In genomic region chr16:3950343-3951193, GRCh38 we compare ENCODE assay signal across 9 cellular contexts.
DNase-seq lines count a peak whose midpoint lies in the region; ATAC-seq, FAIRE-seq and TF ChIP-seq lines count a peak whose summit lies in the region.
"Had no signal": no experiment of that assay in that cellular context is flagged by ENCODE, and none has a peak within 500 bp of the region (broad histone marks: within the 10 kb centered on the region; RNA-seq: fewer than 3 reads in every experiment).

No MANE protein-coding gene starts in this region.

- H3K36me3 ChIP-seq in right atrium auricular region (no peaks in the 10 kb centered on the region), stomach smooth muscle (ENCODE audit: control insufficient read depth in 2 of 2, insufficient read depth in 2 of 2, low read length in 2 of 2) (no peaks in the 10 kb centered on the region)

- peak; percentile 74 for FAIRE-seq in H54 (lab: Jason Lieb, UNC)

- H3K27ac Mint-ChIP-seq in activated T-cell treated with anti-CD3 and anti-CD28 coated beads, Interleukin-2, amount 50 U/mL, for 72 hours: no peak overlapping the region
- H3K27ac Mint-ChIP-seq: stimulated activated naive B cell treated with anti-CD40 and anti-IgM and Interleukin-4, amounts not matched to agents 10 μg/mL and 1 μg/mL and 100 μg/mL, for 72 hours had no signal

- TF ChIP-seq CTCF in WI38 (IDR thresholded peaks at IDR 0.05; ENCODE audit: low read depth, low read length): no peak
- no peak for TF ChIP-seq CTCF in right atrium auricular region (IDR thresholded peaks at IDR 0.05)

- no peak overlapping the region for H3K4me3 Mint-ChIP-seq in activated T-cell treated with anti-CD3 and anti-CD28 coated beads, Interleukin-2, amount 50 U/mL, for 72 hours
- H3K4me3 Mint-ChIP-seq: stimulated activated naive B cell treated with anti-CD40 and anti-IgM and Interleukin-4, amounts not matched to agents 10 μg/mL and 1 μg/mL and 100 μg/mL, for 72 hours had no signal

- H3K9ac ChIP-seq in stomach smooth muscle (ENCODE audit: low read length in 2 of 2): peak overlapping the region in 1 of 2 donors; percentile 55

- peak overlapping the region; percentile 32 for H3K4me3 ChIP-seq in WI38 (ENCODE audit: low read depth, low read length)
- H3K4me3 ChIP-seq in right atrium auricular region: peak overlapping the region in 1 of 2 donors; percentile 31
- H3K4me3 ChIP-seq in stomach smooth muscle (ENCODE audit: low read length in 2 of 2): peak overlapping the region; percentile 32 to 59

- H3K4me1 ChIP-seq in right atrium auricular region (peaks cover 0 to 60% of the 10 kb centered on the region in 2 donors), stomach smooth muscle (ENCODE audit: control insufficient read depth, insufficient read depth, low read length) (peaks cover 30% of the 10 kb centered on the region)

- H3K27ac ChIP-seq in right atrium auricular region (peak overlapping the region; percentile 86 to 87), stomach smooth muscle (ENCODE audit: low read length) (peak overlapping the region; percentile 62)

- no peaks in the 10 kb centered on the region for H3K9me3 Mint-ChIP-seq in activated T-cell treated with anti-CD3 and anti-CD28 coated beads, Interleukin-2, amount 50 U/mL, for 72 hours
- H3K9me3 Mint-ChIP-seq: stimulated activated naive B cell treated with anti-CD40 and anti-IgM and Interleukin-4, amounts not matched to agents 10 μg/mL and 1 μg/mL and 100 μg/mL, for 72 hours had no signal

- H3K27me3 Mint-ChIP-seq in activated T-cell treated with anti-CD3 and anti-CD28 coated beads, Interleukin-2, amount 50 U/mL, for 72 hours (ENCODE audit: low read depth): peaks cover 48% of the 10 kb centered on the region

- H3K36me3 Mint-ChIP-seq in activated T-cell treated with anti-CD3 and anti-CD28 coated beads, Interleukin-2, amount 50 U/mL, for 72 hours (ENCODE audit: insufficient read depth in 2 of 2): no peaks in the 10 kb centered on the region
- H3K36me3 Mint-ChIP-seq: stimulated activated naive B cell treated with anti-CD40 and anti-IgM and Interleukin-4, amounts not matched to agents 10 μg/mL and 1 μg/mL and 100 μg/mL, for 72 hours had no signal

- DNase-seq in H54 (ENCODE audit: insufficient read length, low spot score): peak; percentile 87
- DNase-seq in right atrium auricular region (ENCODE audit: low spot score): peak; percentile 95
- DNase-seq in SKM-1 treated with dmso at 0.1 percent for 144 hours (lab: John Stamatoyannopoulos, UW; ENCODE audit: unreplicated experiment): no peak
- no peak for DNase-seq in activated T-cell treated with anti-CD3 and anti-CD28 coated beads, Interleukin-2, amount 50 U/mL, for 72 hours
- DNase-seq in NCI-H526 treated with DMSO at 0.1 percent for 48 hours (lab: John Stamatoyannopoulos, UW): no peak
- DNase-seq: stimulated activated naive B cell treated with anti-CD40 and anti-IgM and Interleukin-4, amounts not matched to agents 10 μg/mL and 1 μg/mL and 100 μg/mL, for 72 hours had no signal

- no peaks in the 10 kb centered on the region for H3K4me1 Mint-ChIP-seq in activated T-cell treated with anti-CD3 and anti-CD28 coated beads, Interleukin-2, amount 50 U/mL, for 72 hours (ENCODE audit: low read depth)

- H3K9me3 ChIP-seq in right atrium auricular region (no peaks in the 10 kb centered on the region), stomach smooth muscle (ENCODE audit: control insufficient read depth in 2 of 2, low read length in 2 of 2) (no peaks in the 10 kb centered on the region)

- ATAC-seq in activated T-cell treated with anti-CD3 and anti-CD28 coated beads, Interleukin-2, amount 50 U/mL, for 72 hours (replicated peaks in 1 of 2): no peak
- no peak for ATAC-seq in GM18861 (IDR thresholded peaks at IDR 0.05; ENCODE audit: unreplicated experiment)
- ATAC-seq: stimulated activated naive B cell treated with anti-CD40 and anti-IgM and Interleukin-4, amounts not matched to agents 10 μg/mL and 1 μg/mL and 100 μg/mL, for 72 hours had no signal

- TF ChIP-seq POLR2A in H54 (IDR thresholded peaks at IDR 0.05; ENCODE audit: low read depth, low read length): no peak

- H3K27me3 ChIP-seq in right atrium auricular region (no peaks in the 10 kb centered on the region), stomach smooth muscle (ENCODE audit: control insufficient read depth in 1 of 2, insufficient read depth in 2 of 2, low read length in 2 of 2) (no peaks in the 10 kb centered on the region)

Comparison
In these comparisons a context has a peak if more than half of its experiments do, and no peak if none do; other contexts are left out.
1. DNase-seq: peak in H54 (single experiment) and right atrium auricular region (single experiment); none in SKM-1 treated with dmso at 0.1 percent for 144 hours (single experiment), activated T-cell treated with anti-CD3 and anti-CD28 coated beads, Interleukin-2, amount 50 U/mL, for 72 hours (0 of 2) and NCI-H526 treated with DMSO at 0.1 percent for 48 hours (single experiment).